Comparison of ENCODE assay signal across 21 cellular contexts in the genomic region with DNA sequence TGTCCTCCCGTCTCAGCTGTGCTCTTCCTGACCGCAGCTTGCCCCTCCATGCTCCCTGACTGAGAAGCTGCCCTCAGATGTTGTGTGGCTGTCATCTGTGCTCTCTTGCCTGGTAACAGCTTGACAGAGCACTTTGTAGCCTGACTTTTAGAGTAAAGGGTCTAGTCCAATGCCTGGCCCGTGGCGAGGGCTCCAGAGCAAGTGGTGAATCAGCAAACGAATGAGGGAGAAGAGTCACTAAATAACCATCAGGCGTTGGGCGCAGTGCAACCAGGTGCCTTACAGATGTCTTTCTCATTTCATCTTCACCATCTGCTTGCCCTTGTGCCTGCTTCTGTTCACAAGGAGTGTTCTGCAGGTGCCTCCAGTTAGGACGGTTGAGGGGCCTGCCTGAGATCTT. TPM values are rescaled to one million over a fixed set of nuclear protein-coding genes. Genes with fewer than 3 reads are reported as not detected.
DNase-seq lines count a peak whose midpoint lies in the region; ATAC-seq and TF ChIP-seq lines count a peak whose summit lies in the region.
"Had no signal": no experiment of that assay in that cellular context is flagged by ENCODE, and none has a peak within 500 bp of the region (broad histone marks: within the 10 kb centered on the region; RNA-seq: fewer than 3 reads in every experiment).

No MANE protein-coding gene starts in this region.

- intact Hi-C loops in CD14-positive monocyte (cut with micrococcal nuclease), result no loop called here

- no peaks in the 10 kb centered on the region for H3K4me1 Mint-ChIP-seq in CD14-positive monocyte
- no peaks in the 10 kb centered on the region for H3K4me1 Mint-ChIP-seq in T-helper 17 cell
- no peaks in the 10 kb centered on the region for H3K4me1 Mint-ChIP-seq in progenitor cell of endocrine pancreas (ENCODE audit: low read depth)

- H3K9me3 ChIP-seq in T-helper 17 cell (ENCODE audit: control insufficient read depth, low read length, poor library complexity, severe bottlenecking), result no peaks in the 10 kb centered on the region
- H3K9me3 ChIP-seq: BLaER1, Caco-2 had no signal

- ATAC-seq in T-helper 17 cell, result no peak
- no peak for ATAC-seq in left lobe of liver
- no peak for ATAC-seq in HG03108 (IDR thresholded peaks at IDR 0.05; ENCODE audit: unreplicated experiment)
- no peak for ATAC-seq in GM18858 (IDR thresholded peaks at IDR 0.05; ENCODE audit: unreplicated experiment)
- ATAC-seq: GM23338 had no signal

- H3K27me3 Mint-ChIP-seq in CD14-positive monocyte (ENCODE audit: low read depth in 3 of 3), result peaks cover 0 to 2% (median 0%) of the 10 kb centered on the region in 3 donors
- no peaks in the 10 kb centered on the region for H3K27me3 Mint-ChIP-seq in T-helper 17 cell
- H3K27me3 Mint-ChIP-seq in progenitor cell of endocrine pancreas, result peaks cover 19% of the 10 kb centered on the region

- no peak overlapping the region for H3K4me3 Mint-ChIP-seq in CD14-positive monocyte
- no peak overlapping the region for H3K4me3 Mint-ChIP-seq in T-helper 17 cell
- no peak overlapping the region for H3K4me3 Mint-ChIP-seq in progenitor cell of endocrine pancreas (ENCODE audit: low read depth)
- H3K4me3 Mint-ChIP-seq: GM23338 had no signal

- no peak for TF ChIP-seq CTCF in CD14-positive monocyte (IDR thresholded peaks at IDR 0.05)
- no peak for TF ChIP-seq CTCF in progenitor cell of endocrine pancreas (IDR thresholded peaks at IDR 0.05; ENCODE audit: unreplicated experiment)

- H3K9me3 Mint-ChIP-seq in CD14-positive monocyte, result no peaks in the 10 kb centered on the region
- no peaks in the 10 kb centered on the region for H3K9me3 Mint-ChIP-seq in progenitor cell of endocrine pancreas (ENCODE audit: low read depth)
- H3K9me3 Mint-ChIP-seq: GM23338 had no signal

- peak; percentile 9 to 39 for DNase-seq in NCI-H524 (lab: John Stamatoyannopoulos, UW)
- no peak for DNase-seq in NCI-H524 treated with DMSO at 0.1 percent for 48 hours (lab: John Stamatoyannopoulos, UW)
- peak; percentile 27 for DNase-seq in CD14-positive monocyte (ENCODE audit: low spot score)
- no peak for DNase-seq in T-helper 17 cell
- DNase-seq in left lobe of liver (ENCODE audit: low spot score), result peak; percentile 16
- DNase-seq in progenitor cell of endocrine pancreas (ENCODE audit: low spot score, unreplicated experiment), result no peak
- DNase-seq: 8988T; Caco-2; DMS153; EL; KG1; NCI-H1048; NCI-H2081; NCI-H2227 treated with DMSO at 0.1 percent for 48 hours; NCI-H69; NK-92 treated with Interleukin-12 subunit alpha and Interleukin-12 subunit beta, amount 100 ng/mL, for 24 hours; SHP77 treated with DMSO at 0.1 percent for 48 hours had no signal

- peak overlapping the region; percentile 4 to 70 (median 48) for H3K27ac Mint-ChIP-seq in CD14-positive monocyte
- peak overlapping the region; percentile 65 for H3K27ac Mint-ChIP-seq in T-helper 17 cell
- no peak overlapping the region for H3K27ac Mint-ChIP-seq in progenitor cell of endocrine pancreas
- H3K27ac Mint-ChIP-seq: GM23338 had no signal

- H3K36me3 Mint-ChIP-seq in CD14-positive monocyte, result peaks cover 89 to 96% of the 10 kb centered on the region in 2 donors
- peaks cover 2% of the 10 kb centered on the region for H3K36me3 Mint-ChIP-seq in T-helper 17 cell (ENCODE audit: low read depth)
- H3K36me3 Mint-ChIP-seq in progenitor cell of endocrine pancreas (ENCODE audit: insufficient read depth), result no peaks in the 10 kb centered on the region

RNA-seq across cellular contexts. Expression of a gene that starts 45.6 kb away (rescaled TPM):
- under 1 TPM in 1 of 2 donors, not detected in 1; 0.02 TPM for polyA plus RNA-seq in CD14-positive monocyte
- total RNA-seq in T-helper 17 cell, result 1 to 10 TPM; 1.3 to 1.8 TPM
- total RNA-seq in left lobe of liver, result 0.70 TPM
- total RNA-seq in progenitor cell of endocrine pancreas, result 45.7 and 48.8 TPM in 2 replicates

Comparison
In these comparisons a context has a peak if more than half of its experiments do, and no peak if none do; other contexts are left out.
1. DNase-seq: peak in NCI-H524 (2 of 2), CD14-positive monocyte (single experiment) and left lobe of liver (single experiment); none in NCI-H524 treated with DMSO at 0.1 percent for 48 hours (single experiment), T-helper 17 cell (0 of 3) and progenitor cell of endocrine pancreas (single experiment).
2. RNA of a gene that starts 45.6 kb away (total RNA-seq): 45.7 to 48.8 TPM in progenitor cell of endocrine pancreas; 1.3 to 1.8 TPM in T-helper 17 cell and 0.70 TPM in left lobe of liver (single experiment); every median in the first group is over 10 times any median in the second.